ENCODE assay signal across 13 cellular contexts in the genomic region with DNA sequence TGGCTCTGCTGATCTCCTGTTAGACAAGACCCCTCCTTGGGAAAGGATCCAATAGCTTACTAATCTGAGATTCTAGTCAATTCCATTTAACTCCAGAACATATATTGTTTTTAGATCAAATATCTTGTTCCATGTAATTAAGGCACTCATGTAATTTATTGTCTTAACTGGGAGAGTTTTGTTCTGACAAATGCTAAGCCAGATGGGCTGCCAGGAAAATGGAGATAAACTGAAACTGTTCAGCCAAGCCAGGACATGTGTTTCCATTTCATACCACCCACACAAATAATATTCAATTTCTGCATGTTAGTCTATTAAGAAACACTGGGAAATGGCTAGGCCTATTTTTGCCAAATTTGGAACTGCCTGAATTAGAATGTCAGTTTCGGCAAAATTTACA.
"Had no signal": no experiment of that assay in that cellular context is flagged by ENCODE, and none has a peak within 500 bp of the region (broad histone marks: within the 10 kb centered on the region; RNA-seq: fewer than 3 reads in every experiment).

No MANE protein-coding gene starts in this region.

- DNase-seq: activated B cell treated with CpG ODN at 0.5 μM for 24 hours; activated CD4-positive, alpha-beta T cell treated with anti-CD3 and anti-CD28 coated beads, Interleukin-2, amount 10 ng/mL, durations not matched to agents 24 days and 14 days; activated CD8-positive, alpha-beta memory T cell treated with anti-CD3 and anti-CD28 coated beads, Interleukin-2, amount 50 U/mL, for 48 hours; activated gamma-delta T cell treated with Interleukin-2 at 50 U/mL for 16 hours; activated naive CD8-positive, alpha-beta T cell treated with anti-CD3 and anti-CD28 coated beads for 36 hours; foreskin melanocyte; mammary epithelial cell; mucosa of descending colon; naive thymus-derived CD4-positive, alpha-beta T cell; thyroid gland had no signal

- H3K4me3 ChIP-seq: breast epithelium, mucosa of descending colon, thyroid gland had no signal

- H3K4me1 ChIP-seq: breast epithelium, parathyroid adenoma, thyroid gland had no signal

- H3K79me2 ChIP-seq: parathyroid adenoma had no signal

- H3K9ac ChIP-seq: parathyroid adenoma had no signal

- H3K4me3 Mint-ChIP-seq: activated B cell treated with CpG ODN at 0.5 μM for 24 hours; activated CD4-positive, alpha-beta T cell treated with anti-CD3 and anti-CD28 coated beads, Interleukin-2, amount 10 ng/mL, durations not matched to agents 24 days and 14 days; activated naive CD8-positive, alpha-beta T cell treated with anti-CD3 and anti-CD28 coated beads for 36 hours; naive thymus-derived CD4-positive, alpha-beta T cell; stimulated activated effector memory CD8-positive, alpha-beta T cell treated with anti-CD3 and anti-CD28 coated beads, Interleukin-12 subunit alpha, Interleukin-12 subunit beta, amount 100 ng/mL, for 72 hours had no signal

- H3K27ac ChIP-seq: parathyroid adenoma, thyroid gland had no signal

- H3K9me3 Mint-ChIP-seq: activated B cell treated with CpG ODN at 0.5 μM for 24 hours; activated CD4-positive, alpha-beta T cell treated with anti-CD3 and anti-CD28 coated beads, Interleukin-2, amount 10 ng/mL, durations not matched to agents 24 days and 14 days; activated naive CD8-positive, alpha-beta T cell treated with anti-CD3 and anti-CD28 coated beads for 36 hours; stimulated activated effector memory CD8-positive, alpha-beta T cell treated with anti-CD3 and anti-CD28 coated beads, Interleukin-12 subunit alpha, Interleukin-12 subunit beta, amount 100 ng/mL, for 72 hours had no signal

- H3K9me3 ChIP-seq: breast epithelium, mucosa of descending colon, thyroid gland had no signal

- H3K4me1 Mint-ChIP-seq: activated B cell treated with CpG ODN at 0.5 μM for 24 hours; activated CD4-positive, alpha-beta T cell treated with anti-CD3 and anti-CD28 coated beads, Interleukin-2, amount 10 ng/mL, durations not matched to agents 24 days and 14 days; activated naive CD8-positive, alpha-beta T cell treated with anti-CD3 and anti-CD28 coated beads for 36 hours; naive thymus-derived CD4-positive, alpha-beta T cell; stimulated activated effector memory CD8-positive, alpha-beta T cell treated with anti-CD3 and anti-CD28 coated beads, Interleukin-12 subunit alpha, Interleukin-12 subunit beta, amount 100 ng/mL, for 72 hours had no signal

- H3K36me3 ChIP-seq: breast epithelium, thyroid gland had no signal

- H3K27ac Mint-ChIP-seq: activated B cell treated with CpG ODN at 0.5 μM for 24 hours; activated CD4-positive, alpha-beta T cell treated with anti-CD3 and anti-CD28 coated beads, Interleukin-2, amount 10 ng/mL, durations not matched to agents 24 days and 14 days; activated naive CD8-positive, alpha-beta T cell treated with anti-CD3 and anti-CD28 coated beads for 36 hours; naive thymus-derived CD4-positive, alpha-beta T cell; stimulated activated effector memory CD8-positive, alpha-beta T cell treated with anti-CD3 and anti-CD28 coated beads, Interleukin-12 subunit alpha, Interleukin-12 subunit beta, amount 100 ng/mL, for 72 hours had no signal

- H3K27me3 ChIP-seq: breast epithelium, thyroid gland had no signal

- ATAC-seq: mucosa of descending colon; naive thymus-derived CD4-positive, alpha-beta T cell; stimulated activated effector memory CD8-positive, alpha-beta T cell treated with anti-CD3 and anti-CD28 coated beads, Interleukin-12 subunit alpha, Interleukin-12 subunit beta, amount 100 ng/mL, for 72 hours had no signal

- H3K27me3 Mint-ChIP-seq: activated B cell treated with CpG ODN at 0.5 μM for 24 hours; activated naive CD8-positive, alpha-beta T cell treated with anti-CD3 and anti-CD28 coated beads for 36 hours had no signal

- H3K36me3 Mint-ChIP-seq: activated naive CD8-positive, alpha-beta T cell treated with anti-CD3 and anti-CD28 coated beads for 36 hours; naive thymus-derived CD4-positive, alpha-beta T cell; stimulated activated effector memory CD8-positive, alpha-beta T cell treated with anti-CD3 and anti-CD28 coated beads, Interleukin-12 subunit alpha, Interleukin-12 subunit beta, amount 100 ng/mL, for 72 hours had no signal

- H2AFZ ChIP-seq: parathyroid adenoma had no signal
